ENCODE assay signal across 12 cellular contexts in genomic region chr16:1167276-1168107, GRCh38. TPM values are rescaled to one million over a fixed set of nuclear protein-coding genes. Genes with fewer than 3 reads are reported as not detected.
DNase-seq lines count a peak whose midpoint lies in the region; FAIRE-seq and TF ChIP-seq lines count a peak whose summit lies in the region.
"Had no signal": no experiment of that assay in that cellular context is flagged by ENCODE, and none has a peak within 500 bp of the region (broad histone marks: within the 10 kb centered on the region; RNA-seq: fewer than 3 reads in every experiment).

No MANE protein-coding gene starts in this region.

- DNase-seq in Daoy (ENCODE audit: low read depth) (peak; percentile 60), NCI-H2107 treated with DMSO at 0.1 percent for 48 hours (lab: John Stamatoyannopoulos, UW; ENCODE audit: unreplicated experiment) (peak; percentile 73), cerebellum (ENCODE audit: low spot score) (peak; percentile 91), occipital lobe (lab: John Stamatoyannopoulos, UW) (peak; percentile 13), GM12891 (ENCODE audit: insufficient read length, low spot score) (no peak)
- no peak for DNase-seq in stimulated activated CD8-positive, alpha-beta memory T cell treated with anti-CD3 and anti-CD28 coated beads, Interleukin-4, amount 100 ng/mL, for 48 hours
- no peak for DNase-seq in activated T-helper 2 cell treated with anti-CD3 and anti-CD28 coated beads, Interferon-gamma antibody, Interleukin-2, Interleukin-4, amounts not matched to agents 10 μg/mL and 5 μg/mL and 100 μg/mL, durations not matched to agents 14 hours and 24 hours and 36 hours (ENCODE audit: low spot score)
- no peak for DNase-seq in central memory CD4-positive, alpha-beta T cell
- DNase-seq: activated naive CD4-positive, alpha-beta T cell treated with anti-CD3 and anti-CD28 coated beads for 36 hours; CD4-positive, alpha-beta memory T cell; effector CD4-positive, alpha-beta T cell had no signal

- intact Hi-C loops in activated T-helper 2 cell treated with anti-CD3 and anti-CD28 coated beads, Interferon-gamma antibody, Interleukin-2, Interleukin-4, amounts not matched to agents 10 μg/mL and 5 μg/mL and 100 μg/mL, durations not matched to agents 14 hours and 24 hours and 36 hours (cut with micrococcal nuclease), result no loop called here

- H3K36me3 Mint-ChIP-seq in activated T-helper 2 cell treated with anti-CD3 and anti-CD28 coated beads, Interferon-gamma antibody, Interleukin-2, Interleukin-4, amounts not matched to agents 10 μg/mL and 5 μg/mL and 100 μg/mL, durations not matched to agents 14 hours and 24 hours and 36 hours (ENCODE audit: low read depth), result no peaks in the 10 kb centered on the region
- H3K36me3 Mint-ChIP-seq: CD4-positive, alpha-beta memory T cell had no signal

- no peaks in the 10 kb centered on the region for H3K9me3 Mint-ChIP-seq in activated T-helper 2 cell treated with anti-CD3 and anti-CD28 coated beads, Interferon-gamma antibody, Interleukin-2, Interleukin-4, amounts not matched to agents 10 μg/mL and 5 μg/mL and 100 μg/mL, durations not matched to agents 14 hours and 24 hours and 36 hours
- H3K9me3 Mint-ChIP-seq: activated naive CD4-positive, alpha-beta T cell treated with anti-CD3 and anti-CD28 coated beads for 36 hours; CD4-positive, alpha-beta memory T cell had no signal

- H3K4me1 Mint-ChIP-seq in activated T-helper 2 cell treated with anti-CD3 and anti-CD28 coated beads, Interferon-gamma antibody, Interleukin-2, Interleukin-4, amounts not matched to agents 10 μg/mL and 5 μg/mL and 100 μg/mL, durations not matched to agents 14 hours and 24 hours and 36 hours (ENCODE audit: low read depth), result no peaks in the 10 kb centered on the region
- H3K4me1 Mint-ChIP-seq: CD4-positive, alpha-beta memory T cell had no signal

- no peaks in the 10 kb centered on the region for H3K27me3 Mint-ChIP-seq in activated T-helper 2 cell treated with anti-CD3 and anti-CD28 coated beads, Interferon-gamma antibody, Interleukin-2, Interleukin-4, amounts not matched to agents 10 μg/mL and 5 μg/mL and 100 μg/mL, durations not matched to agents 14 hours and 24 hours and 36 hours (ENCODE audit: low read depth)

- no peak for TF ChIP-seq POLR2A in GM12891 (IDR thresholded peaks at IDR 0.05; ENCODE audit: low read depth, low read length)

- H3K4me3 Mint-ChIP-seq in activated T-helper 2 cell treated with anti-CD3 and anti-CD28 coated beads, Interferon-gamma antibody, Interleukin-2, Interleukin-4, amounts not matched to agents 10 μg/mL and 5 μg/mL and 100 μg/mL, durations not matched to agents 14 hours and 24 hours and 36 hours (ENCODE audit: low read depth), result no peak overlapping the region
- H3K4me3 Mint-ChIP-seq: activated naive CD4-positive, alpha-beta T cell treated with anti-CD3 and anti-CD28 coated beads for 36 hours; CD4-positive, alpha-beta memory T cell had no signal

- H3K27ac Mint-ChIP-seq in activated T-helper 2 cell treated with anti-CD3 and anti-CD28 coated beads, Interferon-gamma antibody, Interleukin-2, Interleukin-4, amounts not matched to agents 10 μg/mL and 5 μg/mL and 100 μg/mL, durations not matched to agents 14 hours and 24 hours and 36 hours, result no peak overlapping the region
- H3K27ac Mint-ChIP-seq: activated naive CD4-positive, alpha-beta T cell treated with anti-CD3 and anti-CD28 coated beads for 36 hours; CD4-positive, alpha-beta memory T cell had no signal

- no peak for FAIRE-seq in GM12891 (lab: Jason Lieb, UNC)

TF ChIP-seq in GM12891, 5 proteins besides CTCF, POLR2A, EP300 and RAD21:
- TF ChIP-seq TAF1 (IDR thresholded peaks at IDR 0.05; ENCODE audit: low read depth, low read length), result no peak
- no peak for TF ChIP-seq SPI1 (IDR thresholded peaks at IDR 0.05; ENCODE audit: low read depth, low read length)
- no peak for TF ChIP-seq POU2F2 (IDR thresholded peaks at IDR 0.05; ENCODE audit: low read depth, low read length)
- TF ChIP-seq PAX5 (IDR thresholded peaks at IDR 0.05; ENCODE audit: insufficient read depth, low read length, severe bottlenecking), result no peak

RNA-seq across cellular contexts. Expression of gene CACNA1H, which starts 14.6 kb away (rescaled TPM):
- total RNA-seq in Daoy (2014; rRNA removed; shearing (Covaris generic)), result 0.06 and 0.80 TPM in 2 replicates
- total RNA-seq in cerebellum (19.9 TPM), occipital lobe (15.4 TPM)
- total RNA-seq in activated T-helper 2 cell treated with anti-CD3 and anti-CD28 coated beads, Interferon-gamma antibody, Interleukin-2, Interleukin-4, amounts not matched to agents 10 μg/mL and 5 μg/mL and 100 μg/mL, durations not matched to agents 14 hours and 24 hours and 36 hours, result 0.09 TPM in 2 replicates
- polyA plus RNA-seq in GM12891 (2012; ENCODE audit: low read depth, missing spikeins), result 0.14 TPM

RNA-seq across cellular contexts. Expression of gene TPSG1, which starts 57.6 kb away (rescaled TPM):
- 0.23 TPM in 1 of 2 replicates, not detected in the other for total RNA-seq in Daoy (2014; rRNA removed; shearing (Covaris generic))
- total RNA-seq in cerebellum (not detected), occipital lobe (not detected)
- total RNA-seq in activated T-helper 2 cell treated with anti-CD3 and anti-CD28 coated beads, Interferon-gamma antibody, Interleukin-2, Interleukin-4, amounts not matched to agents 10 μg/mL and 5 μg/mL and 100 μg/mL, durations not matched to agents 14 hours and 24 hours and 36 hours, result not detected in 2 replicates
- not detected for polyA plus RNA-seq in GM12891 (2012; ENCODE audit: low read depth, missing spikeins)
- total RNA-seq: activated naive CD4-positive, alpha-beta T cell treated with anti-CD3 and anti-CD28 coated beads for 36 hours; CD4-positive, alpha-beta memory T cell; prostate gland had no signal
- polyA plus RNA-seq: CD4-positive, alpha-beta memory T cell had no signal

Comparison
In these comparisons a context has a peak if more than half of its experiments do, and no peak if none do; other contexts are left out.
1. DNase-seq: peak in Daoy (single experiment), NCI-H2107 treated with DMSO at 0.1 percent for 48 hours (single experiment), cerebellum (single experiment) and occipital lobe (single experiment); none in stimulated activated CD8-positive, alpha-beta memory T cell treated with anti-CD3 and anti-CD28 coated beads, Interleukin-4, amount 100 ng/mL, for 48 hours (single experiment), activated T-helper 2 cell treated with anti-CD3 and anti-CD28 coated beads, Interferon-gamma antibody, Interleukin-2, Interleukin-4, amounts not matched to agents 10 μg/mL and 5 μg/mL and 100 μg/mL, durations not matched to agents 14 hours and 24 hours and 36 hours (single experiment), central memory CD4-positive, alpha-beta T cell (single experiment) and GM12891 (single experiment).